In genomic region chr22:23862103-23862502, GRCh38 we compare ENCODE assay signal across 8 cellular contexts. TPM values are rescaled to one million over a fixed set of nuclear protein-coding genes. Genes with fewer than 3 reads are reported as not detected.
A peak's percentile ranks its signal among the peaks of the same experiment; 100 is the strongest.
DNase-seq lines count a peak whose midpoint lies in the region; TF ChIP-seq lines count a peak whose summit lies in the region.

No MANE protein-coding gene starts in this region.

- no peak for TF ChIP-seq POLR2A in esophagus squamous epithelium (IDR thresholded peaks at IDR 0.05)

- DNase-seq in activated naive CD4-positive, alpha-beta T cell treated with Interleukin-2 at 50 U/mL for 16 hours: peak; percentile 42
- DNase-seq in activated naive CD4-positive, alpha-beta T cell treated with anti-CD3 and anti-CD28 coated beads, Interleukin-2, amount 50 U/mL, for 16 hours: no peak
- DNase-seq in LHCN-M2 (ENCODE audit: low read depth) (peak; percentile 46), SK-MEL-5 (ENCODE audit: low read depth, low spot score) (peak; percentile 85), esophagus squamous epithelium (lab: John Stamatoyannopoulos, UW) (no peak), pons (ENCODE audit: low spot score) (no peak), hippocampal formation (lab: John Stamatoyannopoulos, UW) (no peak)
- peak; percentile 28 for DNase-seq in stimulated activated CD4-positive, alpha-beta T cell treated with anti-CD3 and anti-CD28 coated beads, Interleukin-4, amount 100 ng/mL, for 24 hours

- no peaks in the 10 kb centered on the region for H3K9me3 ChIP-seq in esophagus squamous epithelium

- WGBS in esophagus squamous epithelium, 2 donors: 83 to 93% methylated on average over 1 to 2 of the region's 3 CpGs

- no peak overlapping the region for H3K4me3 ChIP-seq in esophagus squamous epithelium

- intact Hi-C loops in esophagus squamous epithelium (cut with DNase I): no loop called here

- H3K27me3 ChIP-seq in esophagus squamous epithelium: no peaks in the 10 kb centered on the region

- no peak overlapping the region for H3K27ac ChIP-seq in esophagus squamous epithelium

- in situ Hi-C loops in SK-MEL-5 (cut with HindIII; ENCODE audit: low pct_unique_long_range_greater_than_20kb, low sequenced_read_pairs): no loop called here

- peak in 5 of 6 experiments; percentile 21 to 50 (median 38) for TF ChIP-seq CTCF in esophagus squamous epithelium (IDR thresholded peaks at IDR 0.05)

- H3K36me3 ChIP-seq in esophagus squamous epithelium: no peaks in the 10 kb centered on the region

- peaks cover 7 to 18% (median 9%) of the 10 kb centered on the region in 3 donors for H3K4me1 ChIP-seq in esophagus squamous epithelium

RNA-seq across cellular contexts. Expression of gene SLC2A11, which starts 4.4 kb away (rescaled TPM):
- total RNA-seq in LHCN-M2 (2014; rRNA removed) (6.5 and 8.6 TPM in 2 replicates), esophagus squamous epithelium (1 to 10 TPM in 3 of 4 donors, under 1 TPM in 1; 0.57 to 4.4 (median 2.9) TPM)
- 7.8 TPM for polyA plus RNA-seq in LHCN-M2 (2012)
- total RNA-seq in SK-MEL-5 (2014; rRNA removed; shearing (Covaris generic)): 20.6 and 20.7 TPM in 2 replicates
- 18.2 and 23.0 TPM in 2 replicates for polyA plus RNA-seq in SK-MEL-5 (2015; cell fraction: cytosol; rRNA removed)
- polyA plus RNA-seq in SK-MEL-5 (2015; cell fraction: nucleus; rRNA removed): 97.9 and 105 TPM in 2 replicates

RNA-seq across cellular contexts. Expression of gene DERL3, which starts 23.3 kb away (rescaled TPM):
- total RNA-seq in LHCN-M2 (2014; rRNA removed) (0.23 TPM in 1 of 2 replicates, not detected in the other), esophagus squamous epithelium (1 to 10 TPM in 2 of 4 donors, not detected in 2; 1.3 to 1.9 TPM)
- polyA plus RNA-seq in LHCN-M2 (2012): 0.68 TPM
- 0.13 and 0.26 TPM in 2 replicates for total RNA-seq in SK-MEL-5 (2014; rRNA removed; shearing (Covaris generic))
- 0.03 and 0.43 TPM in 2 replicates for polyA plus RNA-seq in SK-MEL-5 (2015; cell fraction: cytosol; rRNA removed)
- polyA plus RNA-seq in SK-MEL-5 (2015; cell fraction: nucleus; rRNA removed): 1.2 and 1.3 TPM in 2 replicates

RNA-seq across cellular contexts. Expression of gene MIF, which starts 32.1 kb away (rescaled TPM):
- total RNA-seq in LHCN-M2 (2014; rRNA removed) (512 and 577 TPM in 2 replicates), esophagus squamous epithelium (100 to 1,000 TPM; 410 to 807 (median 448) TPM)
- polyA plus RNA-seq in LHCN-M2 (2012): 1,162 TPM
- 837 and 896 TPM in 2 replicates for total RNA-seq in SK-MEL-5 (2014; rRNA removed; shearing (Covaris generic))
- 1,254 and 1,570 TPM in 2 replicates for polyA plus RNA-seq in SK-MEL-5 (2015; cell fraction: cytosol; rRNA removed)
- polyA plus RNA-seq in SK-MEL-5 (2015; cell fraction: nucleus; rRNA removed): 101 and 169 TPM in 2 replicates

Comparison
In these comparisons a context has a peak if more than half of its experiments do, and no peak if none do; other contexts are left out.
1. DNase-seq: peak in activated naive CD4-positive, alpha-beta T cell treated with Interleukin-2 at 50 U/mL for 16 hours (single experiment), LHCN-M2 (single experiment), SK-MEL-5 (single experiment) and stimulated activated CD4-positive, alpha-beta T cell treated with anti-CD3 and anti-CD28 coated beads, Interleukin-4, amount 100 ng/mL, for 24 hours (single experiment); none in activated naive CD4-positive, alpha-beta T cell treated with anti-CD3 and anti-CD28 coated beads, Interleukin-2, amount 50 U/mL, for 16 hours (single experiment), esophagus squamous epithelium (single experiment), pons (single experiment) and hippocampal formation (0 of 2).